Comparison of ENCODE assay signal across 10 cellular contexts in genomic region chr6:31186052-31186734, GRCh38. TPM values are rescaled to one million over a fixed set of nuclear protein-coding genes. Genes with fewer than 3 reads are reported as not detected.
DNase-seq lines count a peak whose midpoint lies in the region; ATAC-seq and TF ChIP-seq lines count a peak whose summit lies in the region.
"Had no signal": no experiment of that assay in that cellular context is flagged by ENCODE, and none has a peak within 500 bp of the region (broad histone marks: within the 10 kb centered on the region; RNA-seq: fewer than 3 reads in every experiment).

No MANE protein-coding gene starts in this region.

- H3K9me3 ChIP-seq in SU-DHL-6 (ENCODE audit: insufficient read depth, low read length) (no peaks in the 10 kb centered on the region), heart right ventricle (no peaks in the 10 kb centered on the region), prostate gland (no peaks in the 10 kb centered on the region)

- H3K27ac ChIP-seq in SU-DHL-6 (ENCODE audit: low read depth, low read length) (peak overlapping the region; percentile 83), heart right ventricle (peak overlapping the region; percentile 44 to 91 (median 82)), prostate gland (peak overlapping the region; percentile 85 to 93)

- TF ChIP-seq POLR2A in prostate gland (IDR thresholded peaks at IDR 0.05), result peak; percentile 70

- H3K27me3 Mint-ChIP-seq in activated naive CD8-positive, alpha-beta T cell treated with anti-CD3 and anti-CD28 coated beads, Interleukin-2, amount 50 U/mL, for 24 hours, result no peaks in the 10 kb centered on the region

- peaks cover 9% of the 10 kb centered on the region for H3K4me1 Mint-ChIP-seq in activated naive CD8-positive, alpha-beta T cell treated with anti-CD3 and anti-CD28 coated beads, Interleukin-2, amount 50 U/mL, for 24 hours

- H3K27me3 ChIP-seq in SU-DHL-6 (ENCODE audit: low read length) (no peaks in the 10 kb centered on the region), heart right ventricle (no peaks in the 10 kb centered on the region), prostate gland (replicated peaks; ENCODE audit: insufficient read depth) (no peaks in the 10 kb centered on the region)

- no peak overlapping the region for H3K4me3 Mint-ChIP-seq in activated naive CD8-positive, alpha-beta T cell treated with anti-CD3 and anti-CD28 coated beads, Interleukin-2, amount 50 U/mL, for 24 hours

- H3K4me1 ChIP-seq in heart right ventricle (peaks cover 0 to 26% (median 2%) of the 10 kb centered on the region in 9 donors), prostate gland (replicated peaks) (no peaks in the 10 kb centered on the region)

- H4K20me1 ChIP-seq in SU-DHL-6 (ENCODE audit: low read depth, low read length), result no peaks in the 10 kb centered on the region

- peaks cover 19% of the 10 kb centered on the region for H3K79me2 ChIP-seq in SU-DHL-6 (ENCODE audit: insufficient read depth, low read length)

- in situ Hi-C loops in ACHN (cut with HindIII; ENCODE audit: low pct_ligation_motif_present, low pct_unique_long_range_greater_than_20kb, low sequenced_read_pairs), result no loop called here

- no peak overlapping the region for H3K27ac Mint-ChIP-seq in activated naive CD8-positive, alpha-beta T cell treated with anti-CD3 and anti-CD28 coated beads, Interleukin-2, amount 50 U/mL, for 24 hours

- 56 to 60% methylated on average over 24 of the region's 24 CpGs for WGBS in heart right ventricle, 2 donors
- 19% methylated on average over 24 of the region's 24 CpGs for WGBS in prostate gland

- H3K4me3 ChIP-seq in SU-DHL-6 (ENCODE audit: insufficient read depth, low read length, poor library complexity, severe bottlenecking) (peak overlapping the region; percentile 51), heart right ventricle (peak overlapping the region; percentile 23 to 57 (median 39)), prostate gland (peak overlapping the region; percentile 14 to 24)

- TF ChIP-seq CTCF in SU-DHL-6 (IDR thresholded peaks at IDR 0.05; ENCODE audit: insufficient read depth, low read length, poor library complexity, severe bottlenecking) (no peak), heart right ventricle (IDR thresholded peaks at IDR 0.05) (no peak), prostate gland (IDR thresholded peaks at IDR 0.05) (no peak)

- no peaks in the 10 kb centered on the region for H3K36me3 Mint-ChIP-seq in activated naive CD8-positive, alpha-beta T cell treated with anti-CD3 and anti-CD28 coated beads, Interleukin-2, amount 50 U/mL, for 24 hours (ENCODE audit: low read depth)

- peak overlapping the region; percentile 66 for H2AFZ ChIP-seq in SU-DHL-6 (ENCODE audit: low read depth, low read length, severe bottlenecking)

- no peaks in the 10 kb centered on the region for H3K9me3 Mint-ChIP-seq in activated naive CD8-positive, alpha-beta T cell treated with anti-CD3 and anti-CD28 coated beads, Interleukin-2, amount 50 U/mL, for 24 hours

- intact Hi-C loops in heart right ventricle (cut with DNase I) (loop anchor here in 2 of 10 donors (2.0 kb wide), 2 partner anchors 43 to 47 kb away; partner anchors contain the start of gene PSORS1C2 (in 1 of the 2)), prostate gland (cut with DNase I) (no loop called here)

- peaks cover 15% of the 10 kb centered on the region for H3F3A ChIP-seq in SU-DHL-6 (ENCODE audit: insufficient read depth)

- H3K4me2 ChIP-seq in SU-DHL-6 (ENCODE audit: low read depth, low read length, poor library complexity, severe bottlenecking), result peak overlapping the region; percentile 61

- DNase-seq in ACHN, result peak; percentile 86
- peak; percentile 83 to 85 for DNase-seq in heart right ventricle
- peak; percentile 81 for DNase-seq in prostate gland (ENCODE audit: low spot score)
- no peak for DNase-seq in activated naive CD8-positive, alpha-beta T cell treated with anti-CD3 and anti-CD28 coated beads, Interleukin-2, amount 50 U/mL, for 24 hours
- no peak for DNase-seq in stimulated activated CD4-positive, alpha-beta T cell treated with anti-CD3 and anti-CD28 coated beads, Interleukin-2, amount 100 ng/mL, for 24 hours
- DNase-seq in islet precursor cell, result no peak
- DNase-seq: AML-193, NCI-H446 had no signal

- ATAC-seq in heart right ventricle (peak; percentile 58 to 86 (median 74)), GM19452 (IDR thresholded peaks at IDR 0.05; ENCODE audit: unreplicated experiment) (no peak)
- no peak for ATAC-seq in activated naive CD8-positive, alpha-beta T cell treated with anti-CD3 and anti-CD28 coated beads, Interleukin-2, amount 50 U/mL, for 24 hours

- no peaks in the 10 kb centered on the region for H3K9me2 ChIP-seq in SU-DHL-6 (replicated peaks; ENCODE audit: insufficient read depth, low read length)

- H3K36me3 ChIP-seq in SU-DHL-6 (ENCODE audit: low read length) (no peaks in the 10 kb centered on the region), heart right ventricle (no peaks in the 10 kb centered on the region), prostate gland (no peaks in the 10 kb centered on the region)

- H3K9ac ChIP-seq in SU-DHL-6 (ENCODE audit: low read length), result peak overlapping the region; percentile 64

RNA-seq across cellular contexts. Expression of gene POU5F1, which starts 15.7 kb away (rescaled TPM):
- total RNA-seq in heart right ventricle, result 1 to 10 TPM in 1 of 10 donors, under 1 TPM in 8, not detected in 1; 0.29 to 1.0 (median 0.34) TPM
- 1 to 10 TPM; 1.3 to 2.0 TPM for polyA plus RNA-seq in heart right ventricle
- total RNA-seq in prostate gland, result 10 to 100 TPM in 1 of 2 donors, 1 to 10 TPM in 1; 3.4 to 21.5 TPM

RNA-seq across cellular contexts. Expression of gene TCF19, which starts 27.8 kb away (rescaled TPM):
- total RNA-seq in heart right ventricle, result 1 to 10 TPM; 1.6 to 7.3 (median 2.4) TPM
- polyA plus RNA-seq in heart right ventricle, result 1 to 10 TPM; 2.7 to 2.9 TPM
- 10 to 100 TPM in 1 of 2 donors, 1 to 10 TPM in 1; 7.6 to 10.0 TPM for total RNA-seq in prostate gland

RNA-seq across cellular contexts. Expression of gene CCHCR1, which starts 28.6 kb away (rescaled TPM):
- 10 to 100 TPM in 7 of 10 donors, 1 to 10 TPM in 3; 8.0 to 15.9 (median 12.5) TPM for total RNA-seq in heart right ventricle
- polyA plus RNA-seq in heart right ventricle, result 10 to 100 TPM in 1 of 2 donors, 1 to 10 TPM in 1; 9.0 to 11.0 TPM
- 10 to 100 TPM; 20.3 to 37.4 TPM for total RNA-seq in prostate gland

RNA-seq across cellular contexts. Expression of gene PSORS1C2, which starts 47.3 kb away (rescaled TPM):
- not detected for total RNA-seq in heart right ventricle
- polyA plus RNA-seq in heart right ventricle, result not detected
- not detected for total RNA-seq in prostate gland

Comparison
In these comparisons a context has a peak if more than half of its experiments do, and no peak if none do; other contexts are left out.
1. DNase-seq: peak in ACHN (single experiment), heart right ventricle (2 of 2) and prostate gland (single experiment); none in activated naive CD8-positive, alpha-beta T cell treated with anti-CD3 and anti-CD28 coated beads, Interleukin-2, amount 50 U/mL, for 24 hours (single experiment), stimulated activated CD4-positive, alpha-beta T cell treated with anti-CD3 and anti-CD28 coated beads, Interleukin-2, amount 100 ng/mL, for 24 hours (0 of 2) and islet precursor cell (single experiment).
2. ATAC-seq: peak in heart right ventricle (8 of 8); none in GM19452 (single experiment) and activated naive CD8-positive, alpha-beta T cell treated with anti-CD3 and anti-CD28 coated beads, Interleukin-2, amount 50 U/mL, for 24 hours (single experiment).
3. Peak in every context shown above with its lines, with median percentiles within 50 percentile points of each other: H3K27ac ChIP-seq and H3K4me3 ChIP-seq.